Comparison of ENCODE assay signal across 35 cellular contexts in genomic region chr14:55835985-55836384, GRCh38.
"Had no signal": no experiment of that assay in that cellular context is flagged by ENCODE, and none has a peak within 500 bp of the region (broad histone marks: within the 10 kb centered on the region; RNA-seq: fewer than 3 reads in every experiment).

No MANE protein-coding gene starts in this region.

- DNase-seq: Karpas-422, Kasumi-1, KG1, MG63, MM.1S, MV-4-11, NCI-H1048, NCI-H1092, NCI-H1092 treated with DMSO at 0.1 percent for 48 hours, NCI-H1105, NCI-H1105 treated with DMSO at 0.1 percent for 48 hours, NCI-H1417, NCI-H1417 treated with DMSO at 0.1 percent for 48 hours, NCI-H1436, NCI-H1436 treated with DMSO at 0.1 percent for 48 hours, NCI-H146, NCI-H1694, NCI-H1694 treated with DMSO at 0.1 percent for 48 hours, NCI-H187, NCI-H187 treated with DMSO at 0.1 percent for 48 hours, NCI-H1930, NCI-H2029, NCI-H2029 treated with DMSO at 0.1 percent for 48 hours, NCI-H2081, NCI-H2081 treated with DMSO at 0.1 percent for 48 hours, NCI-H2107, NCI-H2171, NCI-H2171 treated with DMSO at 0.1 percent for 48 hours, NCI-H2227 treated with DMSO at 0.1 percent for 48 hours, NCI-H226, NCI-H345, NCI-H446, NCI-H446 treated with DMSO at 0.1 percent for 48 hours, NCI-H510A had no signal

- H3K36me3 ChIP-seq: MG63 had no signal

- H3K9ac ChIP-seq: KMS-11 had no signal

- H3K4me2 ChIP-seq: KMS-11 had no signal

- H3K27me3 ChIP-seq: MG63 had no signal

- H3K27ac ChIP-seq: KMS-11 had no signal

- H3K4me3 ChIP-seq: MG63 had no signal

- H3K9me3 ChIP-seq: MG63 had no signal
